Comparison of ENCODE assay signal across 8 cellular contexts in genomic region chr11:87878373-87878779, GRCh38.
DNase-seq lines count a peak whose midpoint lies in the region; ATAC-seq, FAIRE-seq and TF ChIP-seq lines count a peak whose summit lies in the region.

No MANE protein-coding gene starts in this region.

- H3K27ac ChIP-seq in breast epithelium = no peak overlapping the region

- BruUV-seq in MCF 10A (replicated peaks; lab: Mats Ljungman, UMichigan) = no TSS peak

- TF ChIP-seq CTCF in MCF 10A (IDR thresholded peaks at IDR 0.05; ENCODE audit: unreplicated experiment) (peak; percentile 56), breast epithelium (IDR thresholded peaks at IDR 0.05) (no peak), foreskin fibroblast (IDR thresholded peaks at IDR 0.05; ENCODE audit: low read depth, low read length) (peak; percentile 63)

- no peaks in the 10 kb centered on the region for H3K9me3 ChIP-seq in breast epithelium

- POLR2A ChIA-PET in MCF 10A (lab: Yijun Ruan, JAX) = interaction anchor here (0.9 to 1.2 kb wide), 2 partner anchors 297 to 660 kb away, joined by 3 read pairs; partner anchors contain the start of gene RAB38
- POLR2A ChIA-PET in activated CD4-positive, alpha-beta memory T cell treated with anti-CD3 and anti-CD28 coated beads for 36 hours (lab: Charles Lee) = no interaction called here

- FAIRE-seq in urothelium cell line (lab: Jason Lieb, UNC) = no peak

- H3K36me3 ChIP-seq in breast epithelium = no peaks in the 10 kb centered on the region

- peaks cover 6% of the 10 kb centered on the region for H3K4me1 Mint-ChIP-seq in MCF 10A (ENCODE audit: insufficient read depth, unreplicated experiment)
- no peaks in the 10 kb centered on the region for H3K4me1 Mint-ChIP-seq in activated CD4-positive, alpha-beta memory T cell treated with anti-CD3 and anti-CD28 coated beads for 36 hours (ENCODE audit: low read depth)

- no peak overlapping the region for H3K27ac Mint-ChIP-seq in MCF 10A (ENCODE audit: low read depth, unreplicated experiment)
- no peak overlapping the region for H3K27ac Mint-ChIP-seq in activated CD4-positive, alpha-beta memory T cell treated with anti-CD3 and anti-CD28 coated beads for 36 hours

- DNase-seq in MCF 10A (ENCODE audit: unreplicated experiment) (peak; percentile 57), breast epithelium (ENCODE audit: low spot score in 2 of 2) (no peak), RKO (ENCODE audit: low spot score) (peak; percentile 57), foreskin fibroblast (peak; percentile 37 to 80), urothelium cell line (ENCODE audit: low spot score) (peak; percentile 10)
- no peak for DNase-seq in activated CD4-positive, alpha-beta memory T cell treated with anti-CD3 and anti-CD28 coated beads for 36 hours

- no peaks in the 10 kb centered on the region for H3K27me3 ChIP-seq in breast epithelium

- CTCF ChIA-PET in MCF 10A (lab: Yijun Ruan, JAX) = interaction anchor here (0.6 to 2.6 kb wide), 25 partner anchors 9 to 826 kb away, joined by 3 to 18 read pairs (median 4); no protein-coding TSS in a partner anchor
- CTCF ChIA-PET in activated CD4-positive, alpha-beta memory T cell treated with anti-CD3 and anti-CD28 coated beads for 36 hours (lab: Charles Lee) = interaction anchor here (1.0 to 1.5 kb wide), 3 partner anchors 9 to 669 kb away, joined by 3 read pairs; no protein-coding TSS in a partner anchor

- intact Hi-C loops in MCF 10A (cut with micrococcal nuclease) (loop anchor here (1.0 to 10.0 kb wide), 6 partner anchors 48 to 1009 kb away; no protein-coding TSS in a partner anchor), breast epithelium (cut with DNase I; ENCODE audit: low total_unique reads) (no loop called here)
- intact Hi-C loops in activated CD4-positive, alpha-beta memory T cell treated with anti-CD3 and anti-CD28 coated beads for 36 hours (cut with micrococcal nuclease) = loop anchor here (5.0 kb wide), 1 partner anchor 664 kb away; no protein-coding TSS in a partner anchor

- H3K9me3 Mint-ChIP-seq in MCF 10A (ENCODE audit: unreplicated experiment) = no peaks in the 10 kb centered on the region
- no peaks in the 10 kb centered on the region for H3K9me3 Mint-ChIP-seq in activated CD4-positive, alpha-beta memory T cell treated with anti-CD3 and anti-CD28 coated beads for 36 hours

- peaks cover 6% of the 10 kb centered on the region for H3K36me3 Mint-ChIP-seq in MCF 10A (ENCODE audit: insufficient read depth, unreplicated experiment)
- no peaks in the 10 kb centered on the region for H3K36me3 Mint-ChIP-seq in activated CD4-positive, alpha-beta memory T cell treated with anti-CD3 and anti-CD28 coated beads for 36 hours

- ATAC-seq in HG02840 (IDR thresholded peaks at IDR 0.05; ENCODE audit: low FRiP score, unreplicated experiment) = no peak
- ATAC-seq in GM21576 (IDR thresholded peaks at IDR 0.05; ENCODE audit: unreplicated experiment) = no peak

- no peak overlapping the region for H3K4me3 ChIP-seq in breast epithelium
- H3K4me3 ChIP-seq in foreskin fibroblast (ENCODE audit: low read depth in 1 of 2, low read length in 2 of 2) = peak overlapping the region in 1 of 2 donors; percentile 8

- TF ChIP-seq POLR2A in breast epithelium (IDR thresholded peaks at IDR 0.05) = no peak

- H3K4me3 Mint-ChIP-seq in MCF 10A (ENCODE audit: unreplicated experiment) = no peak overlapping the region
- no peak overlapping the region for H3K4me3 Mint-ChIP-seq in activated CD4-positive, alpha-beta memory T cell treated with anti-CD3 and anti-CD28 coated beads for 36 hours

- H3K4me1 ChIP-seq in breast epithelium = no peaks in the 10 kb centered on the region

- H3K27me3 Mint-ChIP-seq in MCF 10A (ENCODE audit: insufficient read depth, unreplicated experiment) = no peaks in the 10 kb centered on the region
- no peaks in the 10 kb centered on the region for H3K27me3 Mint-ChIP-seq in activated CD4-positive, alpha-beta memory T cell treated with anti-CD3 and anti-CD28 coated beads for 36 hours

Comparison
In these comparisons a context has a peak if more than half of its experiments do, and no peak if none do; other contexts are left out.
1. DNase-seq: peak in MCF 10A (single experiment), RKO (single experiment), foreskin fibroblast (2 of 2) and urothelium cell line (single experiment); none in breast epithelium (0 of 2) and activated CD4-positive, alpha-beta memory T cell treated with anti-CD3 and anti-CD28 coated beads for 36 hours (single experiment).
2. CTCF ChIP-seq: peak in MCF 10A (single experiment) and foreskin fibroblast (single experiment); none in breast epithelium (0 of 3).